1 cellular context compared by ENCODE assay signal in the genomic region with DNA sequence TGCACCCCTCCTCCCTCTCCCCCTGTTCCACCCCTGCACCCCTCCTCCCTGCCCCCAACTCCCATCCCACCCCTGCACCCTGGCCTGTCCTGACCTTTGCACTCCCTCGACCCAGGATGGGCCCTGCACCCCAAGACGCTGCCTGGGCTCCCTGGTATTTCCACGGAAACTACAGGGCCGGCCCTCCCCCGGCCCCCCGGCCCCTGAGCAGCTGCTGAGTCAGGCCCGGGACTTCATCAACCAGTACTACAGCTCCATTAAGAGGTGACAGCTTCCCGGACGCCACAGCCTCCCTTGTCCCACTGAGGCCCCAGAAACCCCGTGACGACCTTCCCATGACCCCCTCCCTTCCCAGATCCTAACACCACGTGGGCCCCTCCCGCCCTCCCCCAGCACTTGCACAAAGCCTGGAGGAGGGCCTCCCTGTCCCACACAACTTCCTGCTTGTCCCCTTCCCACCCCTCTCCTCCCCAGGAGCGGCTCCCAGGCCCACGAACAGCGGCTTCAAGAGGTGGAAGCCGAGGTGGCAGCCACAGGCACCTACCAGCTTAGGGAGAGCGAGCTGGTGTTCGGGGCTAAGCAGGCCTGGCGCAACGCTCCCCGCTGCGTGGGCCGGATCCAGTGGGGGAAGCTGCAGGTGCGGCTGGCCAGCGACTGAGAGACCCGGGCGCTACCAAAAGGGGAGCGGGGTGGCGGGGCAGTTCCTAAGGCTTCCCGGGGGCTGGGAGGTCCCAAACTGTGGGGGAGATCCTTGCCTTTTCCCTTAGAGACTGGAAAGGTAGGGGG.
TF ChIP-seq lines count a peak whose summit lies in the region.

No MANE protein-coding gene starts in this region.

TF ChIP-seq in K562, 482 proteins besides CTCF, POLR2A, EP300 and RAD21 (continued from another document and continues in another):
- 0 out of 2 replicates have a peak, but pooled peaks have one; percentile 2 for TF ChIP-seq CREM (IDR thresholded peaks at IDR 0.05; ENCODE audit: low read depth)
- no peak for TF ChIP-seq MAFG (tag; conservative IDR thresholded peaks at IDR 0.05)
- TF ChIP-seq, protein P1, sequence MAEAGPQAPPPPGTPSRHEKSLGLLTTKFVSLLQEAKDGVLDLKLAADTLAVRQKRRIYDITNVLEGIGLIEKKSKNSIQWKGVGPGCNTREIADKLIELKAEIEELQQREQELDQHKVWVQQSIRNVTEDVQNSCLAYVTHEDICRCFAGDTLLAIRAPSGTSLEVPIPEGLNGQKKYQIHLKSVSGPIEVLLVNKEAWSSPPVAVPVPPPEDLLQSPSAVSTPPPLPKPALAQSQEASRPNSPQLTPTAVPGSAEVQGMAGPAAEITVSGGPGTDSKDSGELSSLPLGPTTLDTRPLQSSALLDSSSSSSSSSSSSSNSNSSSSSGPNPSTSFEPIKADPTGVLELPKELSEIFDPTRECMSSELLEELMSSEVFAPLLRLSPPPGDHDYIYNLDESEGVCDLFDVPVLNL (CRISPR knock-in tag; IDR thresholded peaks at IDR 0.05; ENCODE audit: low read depth) = no peak
- TF ChIP-seq, protein P2, sequence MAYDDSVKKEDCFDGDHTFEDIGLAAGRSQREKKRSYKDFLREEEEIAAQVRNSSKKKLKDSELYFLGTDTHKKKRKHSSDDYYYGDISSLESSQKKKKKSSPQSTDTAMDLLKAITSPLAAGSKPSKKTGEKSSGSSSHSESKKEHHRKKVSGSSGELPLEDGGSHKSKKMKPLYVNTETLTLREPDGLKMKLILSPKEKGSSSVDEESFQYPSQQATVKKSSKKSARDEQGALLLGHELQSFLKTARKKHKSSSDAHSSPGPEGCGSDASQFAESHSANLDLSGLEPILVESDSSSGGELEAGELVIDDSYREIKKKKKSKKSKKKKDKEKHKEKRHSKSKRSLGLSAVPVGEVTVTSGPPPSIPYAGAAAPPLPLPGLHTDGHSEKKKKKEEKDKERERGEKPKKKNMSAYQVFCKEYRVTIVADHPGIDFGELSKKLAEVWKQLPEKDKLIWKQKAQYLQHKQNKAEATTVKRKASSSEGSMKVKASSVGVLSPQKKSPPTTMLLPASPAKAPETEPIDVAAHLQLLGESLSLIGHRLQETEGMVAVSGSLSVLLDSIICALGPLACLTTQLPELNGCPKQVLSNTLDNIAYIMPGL (CRISPR knock-in tag; IDR thresholded peaks at IDR 0.05) = no peak
- TF ChIP-seq ZNF324 (CRISPR knock-in tag; IDR thresholded peaks at IDR 0.05) = no peak
- no peak for TF ChIP-seq CBFA2T2 (conservative IDR thresholded peaks at IDR 0.05)
- no peak for TF ChIP-seq EHMT2 (IDR thresholded peaks at IDR 0.05)
- TF ChIP-seq ZNF121 (CRISPR knock-in tag; conservative IDR thresholded peaks at IDR 0.05) = no peak
- TF ChIP-seq, protein P3, sequence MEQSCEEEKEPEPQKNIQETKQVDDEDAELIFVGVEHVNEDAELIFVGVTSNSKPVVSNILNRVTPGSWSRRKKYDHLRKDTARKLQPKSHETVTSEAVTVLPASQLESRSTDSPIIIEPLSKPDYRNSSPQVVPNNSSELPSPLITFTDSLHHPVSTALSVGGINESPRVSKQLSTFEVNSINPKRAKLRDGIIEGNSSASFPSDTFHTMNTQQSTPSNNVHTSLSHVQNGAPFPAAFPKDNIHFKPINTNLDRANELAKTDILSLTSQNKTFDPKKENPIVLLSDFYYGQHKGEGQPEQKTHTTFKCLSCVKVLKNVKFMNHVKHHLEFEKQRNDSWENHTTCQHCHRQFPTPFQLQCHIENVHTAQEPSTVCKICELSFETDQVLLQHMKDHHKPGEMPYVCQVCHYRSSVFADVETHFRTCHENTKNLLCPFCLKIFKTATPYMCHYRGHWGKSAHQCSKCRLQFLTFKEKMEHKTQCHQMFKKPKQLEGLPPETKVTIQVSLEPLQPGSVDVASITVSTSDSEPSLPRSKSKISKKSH (CRISPR knock-in tag; IDR thresholded peaks at IDR 0.05) = no peak
- no peak for TF ChIP-seq TAF7 (tag; IDR thresholded peaks at IDR 0.05)
- no peak for TF ChIP-seq SUPT5H (IDR thresholded peaks at IDR 0.05)
- TF ChIP-seq, protein P4, sequence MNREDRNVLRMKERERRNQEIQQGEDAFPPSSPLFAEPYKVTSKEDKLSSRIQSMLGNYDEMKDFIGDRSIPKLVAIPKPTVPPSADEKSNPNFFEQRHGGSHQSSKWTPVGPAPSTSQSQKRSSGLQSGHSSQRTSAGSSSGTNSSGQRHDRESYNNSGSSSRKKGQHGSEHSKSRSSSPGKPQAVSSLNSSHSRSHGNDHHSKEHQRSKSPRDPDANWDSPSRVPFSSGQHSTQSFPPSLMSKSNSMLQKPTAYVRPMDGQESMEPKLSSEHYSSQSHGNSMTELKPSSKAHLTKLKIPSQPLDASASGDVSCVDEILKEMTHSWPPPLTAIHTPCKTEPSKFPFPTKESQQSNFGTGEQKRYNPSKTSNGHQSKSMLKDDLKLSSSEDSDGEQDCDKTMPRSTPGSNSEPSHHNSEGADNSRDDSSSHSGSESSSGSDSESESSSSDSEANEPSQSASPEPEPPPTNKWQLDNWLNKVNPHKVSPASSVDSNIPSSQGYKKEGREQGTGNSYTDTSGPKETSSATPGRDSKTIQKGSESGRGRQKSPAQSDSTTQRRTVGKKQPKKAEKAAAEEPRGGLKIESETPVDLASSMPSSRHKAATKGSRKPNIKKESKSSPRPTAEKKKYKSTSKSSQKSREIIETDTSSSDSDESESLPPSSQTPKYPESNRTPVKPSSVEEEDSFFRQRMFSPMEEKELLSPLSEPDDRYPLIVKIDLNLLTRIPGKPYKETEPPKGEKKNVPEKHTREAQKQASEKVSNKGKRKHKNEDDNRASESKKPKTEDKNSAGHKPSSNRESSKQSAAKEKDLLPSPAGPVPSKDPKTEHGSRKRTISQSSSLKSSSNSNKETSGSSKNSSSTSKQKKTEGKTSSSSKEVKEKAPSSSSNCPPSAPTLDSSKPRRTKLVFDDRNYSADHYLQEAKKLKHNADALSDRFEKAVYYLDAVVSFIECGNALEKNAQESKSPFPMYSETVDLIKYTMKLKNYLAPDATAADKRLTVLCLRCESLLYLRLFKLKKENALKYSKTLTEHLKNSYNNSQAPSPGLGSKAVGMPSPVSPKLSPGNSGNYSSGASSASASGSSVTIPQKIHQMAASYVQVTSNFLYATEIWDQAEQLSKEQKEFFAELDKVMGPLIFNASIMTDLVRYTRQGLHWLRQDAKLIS (CRISPR knock-in tag; IDR thresholded peaks at IDR 0.05) = no peak
- no peak for TF ChIP-seq HEY1 (CRISPR knock-in tag; IDR thresholded peaks at IDR 0.05; ENCODE audit: borderline replicate concordance)
- TF ChIP-seq SRSF7 (optimal IDR thresholded peaks at IDR 0.05; ENCODE audit: low read depth, low read length) = no peak
- TF ChIP-seq, protein P5, sequence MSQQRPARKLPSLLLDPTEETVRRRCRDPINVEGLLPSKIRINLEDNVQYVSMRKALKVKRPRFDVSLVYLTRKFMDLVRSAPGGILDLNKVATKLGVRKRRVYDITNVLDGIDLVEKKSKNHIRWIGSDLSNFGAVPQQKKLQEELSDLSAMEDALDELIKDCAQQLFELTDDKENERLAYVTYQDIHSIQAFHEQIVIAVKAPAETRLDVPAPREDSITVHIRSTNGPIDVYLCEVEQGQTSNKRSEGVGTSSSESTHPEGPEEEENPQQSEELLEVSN (IDR thresholded peaks at IDR 0.05; ENCODE audit: borderline replicate concordance in 1 of 2, extremely low read depth in 1 of 2, insufficient read depth in 1 of 2, insufficient read length in 1 of 2, low read depth in 1 of 2, low read length in 1 of 2, poor library complexity in 1 of 2, severe bottlenecking in 1 of 2) = peak in 1 of 2 experiments; percentile 13
- TF ChIP-seq ZNF75A (CRISPR knock-in tag; IDR thresholded peaks at IDR 0.05) = no peak
- no peak for TF ChIP-seq HSF4 (CRISPR knock-in tag; IDR thresholded peaks at IDR 0.05; ENCODE audit: borderline replicate concordance)
- peak; percentile 31; the same call in 1 of the 2 replicates for TF ChIP-seq NFRKB (IDR thresholded peaks at IDR 0.05; ENCODE audit: low read depth)
- peak; percentile 54; the same call in 1 of the 2 replicates for TF ChIP-seq ETV5 (CRISPR knock-in tag; IDR thresholded peaks at IDR 0.05; ENCODE audit: low read depth)
- 0 out of 2 replicates have a peak, but pooled peaks have one; percentile 27 for TF ChIP-seq L3MBTL2 (IDR thresholded peaks at IDR 0.05)
- TF ChIP-seq MYBL2 (IDR thresholded peaks at IDR 0.05; ENCODE audit: low read depth) = no peak
- TF ChIP-seq MYBL2 (CRISPR knock-in tag; IDR thresholded peaks at IDR 0.05; ENCODE audit: borderline replicate concordance) = no peak
- TF ChIP-seq ZNF184 (CRISPR knock-in tag; IDR thresholded peaks at IDR 0.05) = no peak
- peak; percentile 61; the same call in 1 of the 2 replicates for TF ChIP-seq RNF2 (IDR thresholded peaks at IDR 0.05)
- TF ChIP-seq, protein P6, sequence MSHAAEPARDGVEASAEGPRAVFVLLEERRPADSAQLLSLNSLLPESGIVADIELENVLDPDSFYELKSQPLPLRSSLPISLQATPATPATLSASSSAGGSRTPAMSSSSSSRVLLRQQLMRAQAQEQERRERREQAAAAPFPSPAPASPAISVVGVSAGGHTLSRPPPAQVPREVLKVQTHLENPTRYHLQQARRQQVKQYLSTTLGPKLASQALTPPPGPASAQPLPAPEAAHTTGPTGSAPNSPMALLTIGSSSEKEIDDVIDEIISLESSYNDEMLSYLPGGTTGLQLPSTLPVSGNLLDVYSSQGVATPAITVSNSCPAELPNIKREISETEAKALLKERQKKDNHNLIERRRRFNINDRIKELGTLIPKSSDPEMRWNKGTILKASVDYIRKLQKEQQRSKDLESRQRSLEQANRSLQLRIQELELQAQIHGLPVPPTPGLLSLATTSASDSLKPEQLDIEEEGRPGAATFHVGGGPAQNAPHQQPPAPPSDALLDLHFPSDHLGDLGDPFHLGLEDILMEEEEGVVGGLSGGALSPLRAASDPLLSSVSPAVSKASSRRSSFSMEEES (CRISPR knock-in tag; IDR thresholded peaks at IDR 0.05) = no peak
- no peak for TF ChIP-seq MTA1 (IDR thresholded peaks at IDR 0.05; ENCODE audit: borderline replicate concordance)
- no peak for TF ChIP-seq U2AF1 (optimal IDR thresholded peaks at IDR 0.05; ENCODE audit: low read depth, low read length)
- TF ChIP-seq, protein P7, sequence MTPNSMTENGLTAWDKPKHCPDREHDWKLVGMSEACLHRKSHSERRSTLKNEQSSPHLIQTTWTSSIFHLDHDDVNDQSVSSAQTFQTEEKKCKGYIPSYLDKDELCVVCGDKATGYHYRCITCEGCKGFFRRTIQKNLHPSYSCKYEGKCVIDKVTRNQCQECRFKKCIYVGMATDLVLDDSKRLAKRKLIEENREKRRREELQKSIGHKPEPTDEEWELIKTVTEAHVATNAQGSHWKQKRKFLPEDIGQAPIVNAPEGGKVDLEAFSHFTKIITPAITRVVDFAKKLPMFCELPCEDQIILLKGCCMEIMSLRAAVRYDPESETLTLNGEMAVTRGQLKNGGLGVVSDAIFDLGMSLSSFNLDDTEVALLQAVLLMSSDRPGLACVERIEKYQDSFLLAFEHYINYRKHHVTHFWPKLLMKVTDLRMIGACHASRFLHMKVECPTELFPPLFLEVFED (CRISPR knock-in tag; conservative IDR thresholded peaks at IDR 0.05) = no peak
- TF ChIP-seq, protein P8, sequence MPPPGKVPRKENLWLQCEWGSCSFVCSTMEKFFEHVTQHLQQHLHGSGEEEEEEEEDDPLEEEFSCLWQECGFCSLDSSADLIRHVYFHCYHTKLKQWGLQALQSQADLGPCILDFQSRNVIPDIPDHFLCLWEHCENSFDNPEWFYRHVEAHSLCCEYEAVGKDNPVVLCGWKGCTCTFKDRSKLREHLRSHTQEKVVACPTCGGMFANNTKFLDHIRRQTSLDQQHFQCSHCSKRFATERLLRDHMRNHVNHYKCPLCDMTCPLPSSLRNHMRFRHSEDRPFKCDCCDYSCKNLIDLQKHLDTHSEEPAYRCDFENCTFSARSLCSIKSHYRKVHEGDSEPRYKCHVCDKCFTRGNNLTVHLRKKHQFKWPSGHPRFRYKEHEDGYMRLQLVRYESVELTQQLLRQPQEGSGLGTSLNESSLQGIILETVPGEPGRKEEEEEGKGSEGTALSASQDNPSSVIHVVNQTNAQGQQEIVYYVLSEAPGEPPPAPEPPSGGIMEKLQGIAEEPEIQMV (tag; conservative IDR thresholded peaks at IDR 0.05; ENCODE audit: low read depth) = no peak
- TF ChIP-seq HNRNPLL (IDR thresholded peaks at IDR 0.05; ENCODE audit: low read depth, low read length, poor library complexity, severe bottlenecking) = no peak
- TF ChIP-seq ZNF133 (CRISPR knock-in tag; IDR thresholded peaks at IDR 0.05) = no peak
- TF ChIP-seq ARNT (IDR thresholded peaks at IDR 0.05) = no peak
- TF ChIP-seq, protein P9, sequence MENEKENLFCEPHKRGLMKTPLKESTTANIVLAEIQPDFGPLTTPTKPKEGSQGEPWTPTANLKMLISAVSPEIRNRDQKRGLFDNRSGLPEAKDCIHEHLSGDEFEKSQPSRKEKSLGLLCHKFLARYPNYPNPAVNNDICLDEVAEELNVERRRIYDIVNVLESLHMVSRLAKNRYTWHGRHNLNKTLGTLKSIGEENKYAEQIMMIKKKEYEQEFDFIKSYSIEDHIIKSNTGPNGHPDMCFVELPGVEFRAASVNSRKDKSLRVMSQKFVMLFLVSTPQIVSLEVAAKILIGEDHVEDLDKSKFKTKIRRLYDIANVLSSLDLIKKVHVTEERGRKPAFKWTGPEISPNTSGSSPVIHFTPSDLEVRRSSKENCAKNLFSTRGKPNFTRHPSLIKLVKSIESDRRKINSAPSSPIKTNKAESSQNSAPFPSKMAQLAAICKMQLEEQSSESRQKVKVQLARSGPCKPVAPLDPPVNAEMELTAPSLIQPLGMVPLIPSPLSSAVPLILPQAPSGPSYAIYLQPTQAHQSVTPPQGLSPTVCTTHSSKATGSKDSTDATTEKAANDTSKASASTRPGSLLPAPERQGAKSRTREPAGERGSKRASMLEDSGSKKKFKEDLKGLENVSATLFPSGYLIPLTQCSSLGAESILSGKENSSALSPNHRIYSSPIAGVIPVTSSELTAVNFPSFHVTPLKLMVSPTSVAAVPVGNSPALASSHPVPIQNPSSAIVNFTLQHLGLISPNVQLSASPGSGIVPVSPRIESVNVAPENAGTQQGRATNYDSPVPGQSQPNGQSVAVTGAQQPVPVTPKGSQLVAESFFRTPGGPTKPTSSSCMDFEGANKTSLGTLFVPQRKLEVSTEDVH (IDR thresholded peaks at IDR 0.05; ENCODE audit: low read depth, partially characterized antibody) = no peak
- no peak for TF ChIP-seq ZNF707 (CRISPR knock-in tag; conservative IDR thresholded peaks at IDR 0.05)
- TF ChIP-seq SRSF3 (IDR thresholded peaks at IDR 0.05; ENCODE audit: insufficient read depth, low read length) = no peak
- TF ChIP-seq ZNF551 (CRISPR knock-in tag; IDR thresholded peaks at IDR 0.05) = no peak
